Comparison of ENCODE assay signal across 9 cellular contexts in genomic region chr12:14774944-14775651, GRCh38. TPM values are rescaled to one million over a fixed set of nuclear protein-coding genes. Genes with fewer than 3 reads are reported as not detected.
DNase-seq lines count a peak whose midpoint lies in the region; ATAC-seq and TF ChIP-seq lines count a peak whose summit lies in the region.
"Had no signal": no experiment of that assay in that cellular context is flagged by ENCODE, and none has a peak within 500 bp of the region (broad histone marks: within the 10 kb centered on the region; RNA-seq: fewer than 3 reads in every experiment).

No MANE protein-coding gene starts in this region.

- no peaks in the 10 kb centered on the region for H3K27me3 ChIP-seq in NT2/D1 (ENCODE audit: insufficient read depth, insufficient read length)

- no peaks in the 10 kb centered on the region for H3K36me3 ChIP-seq in NT2/D1 (ENCODE audit: insufficient read depth, insufficient read length, low read length)

- peak; percentile 26 for DNase-seq in G401 (ENCODE audit: low spot score)
- no peak for DNase-seq in NT2/D1 (ENCODE audit: low read depth, low spot score)
- peak; percentile 28 to 66 for DNase-seq in activated naive CD4-positive, alpha-beta T cell treated with anti-CD3 and anti-CD28 coated beads, Interleukin-2, amount 50 U/mL, for 72 hours (ENCODE audit: low spot score in 2 of 2)
- DNase-seq in Right ventricle myocardium inferior (ENCODE audit: missing footprints), result peak; percentile 81
- no peak for DNase-seq in osteocyte (ENCODE audit: extremely low spot score, unreplicated experiment)
- no peak for DNase-seq in DMS114 treated with DMSO at 0.1 percent for 48 hours (lab: John Stamatoyannopoulos, UW; ENCODE audit: unreplicated experiment)
- no peak for DNase-seq in NCI-H1105 treated with DMSO at 0.1 percent for 48 hours (lab: John Stamatoyannopoulos, UW)

- in situ Hi-C loops in G401 (cut with HindIII; ENCODE audit: low sequenced_read_pairs), result no loop called here

- peak overlapping the region; percentile 94 for H3K4me3 Mint-ChIP-seq in osteocyte (ENCODE audit: unreplicated experiment)

- no peak for TF ChIP-seq CTCF in osteocyte (IDR thresholded peaks at IDR 0.05)

- H3K4me1 ChIP-seq in NT2/D1 (ENCODE audit: insufficient read depth, insufficient read length), result no peaks in the 10 kb centered on the region

- peak overlapping the region; percentile 66 for H3K4me3 ChIP-seq in NT2/D1 (ENCODE audit: insufficient read length, low read depth)

- no peaks in the 10 kb centered on the region for H3K9me3 ChIP-seq in NT2/D1 (ENCODE audit: insufficient read depth, low read length)

- peak in 1 of 2 donors; percentile 14 for ATAC-seq in activated naive CD4-positive, alpha-beta T cell treated with anti-CD3 and anti-CD28 coated beads, Interleukin-2, amount 50 U/mL, for 72 hours
- ATAC-seq in Right ventricle myocardium inferior, result peak; percentile 35
- ATAC-seq in GM19467 (IDR thresholded peaks at IDR 0.05; ENCODE audit: unreplicated experiment), result no peak

- no peaks in the 10 kb centered on the region for H3K9me3 Mint-ChIP-seq in activated naive CD4-positive, alpha-beta T cell treated with anti-CD3 and anti-CD28 coated beads, Interleukin-2, amount 50 U/mL, for 72 hours
- no peaks in the 10 kb centered on the region for H3K9me3 Mint-ChIP-seq in osteocyte (ENCODE audit: unreplicated experiment)

- H3K36me3 Mint-ChIP-seq in activated naive CD4-positive, alpha-beta T cell treated with anti-CD3 and anti-CD28 coated beads, Interleukin-2, amount 50 U/mL, for 72 hours, result peaks cover 29 to 37% of the 10 kb centered on the region in 2 donors
- H3K36me3 Mint-ChIP-seq in osteocyte (ENCODE audit: unreplicated experiment), result no peaks in the 10 kb centered on the region

- no peaks in the 10 kb centered on the region for H3K27me3 Mint-ChIP-seq in osteocyte (ENCODE audit: unreplicated experiment)

- H3K9ac ChIP-seq in NT2/D1 (ENCODE audit: insufficient read length, low read depth), result peak overlapping the region; percentile 77
- H3K9ac ChIP-seq: KMS-11 had no signal

- peaks cover 55% of the 10 kb centered on the region for H3K4me1 Mint-ChIP-seq in osteocyte (ENCODE audit: unreplicated experiment)

- peak overlapping the region; percentile 97 to 100 for H3K27ac Mint-ChIP-seq in activated naive CD4-positive, alpha-beta T cell treated with anti-CD3 and anti-CD28 coated beads, Interleukin-2, amount 50 U/mL, for 72 hours
- peak overlapping the region; percentile 99 for H3K27ac Mint-ChIP-seq in osteocyte (ENCODE audit: unreplicated experiment)

- intact Hi-C loops in Right ventricle myocardium inferior (cut with DNase I), result loop anchor here (2.0 to 5.0 kb wide), 3 partner anchors 28 to 518 kb away; partner anchors contain the start of genes C12orf60 and WBP11

RNA-seq across cellular contexts. Expression of gene WBP11, which starts 28.2 kb away (rescaled TPM):
- 17.8 and 18.4 TPM in 2 replicates for total RNA-seq in G401 (2014; rRNA removed; shearing (Covaris generic))
- 100 to 1,000 TPM in 1 of 2 donors, 10 to 100 TPM in 1; 95.5 to 120 TPM for total RNA-seq in activated naive CD4-positive, alpha-beta T cell treated with anti-CD3 and anti-CD28 coated beads, Interleukin-2, amount 50 U/mL, for 72 hours
- 48.0 TPM for total RNA-seq in Right ventricle myocardium inferior
- total RNA-seq in osteocyte, result 62.4 and 64.3 TPM in 2 replicates

RNA-seq across cellular contexts. Expression of gene C12orf60, which starts 28.4 kb away (rescaled TPM):
- total RNA-seq in G401 (2014; rRNA removed; shearing (Covaris generic)), result 1.6 and 2.6 TPM in 2 replicates
- 1 to 10 TPM; 2.6 to 4.6 TPM for total RNA-seq in activated naive CD4-positive, alpha-beta T cell treated with anti-CD3 and anti-CD28 coated beads, Interleukin-2, amount 50 U/mL, for 72 hours
- total RNA-seq in Right ventricle myocardium inferior (2.0 TPM), osteocyte (0.84 and 1.2 TPM in 2 replicates)

RNA-seq across cellular contexts. Expression of gene SMCO3, which starts 38.9 kb away (rescaled TPM):
- total RNA-seq in G401 (2014; rRNA removed; shearing (Covaris generic)), result not detected in 2 replicates
- not detected for total RNA-seq in activated naive CD4-positive, alpha-beta T cell treated with anti-CD3 and anti-CD28 coated beads, Interleukin-2, amount 50 U/mL, for 72 hours
- 0.30 TPM for total RNA-seq in Right ventricle myocardium inferior
- total RNA-seq in osteocyte, result not detected in 2 replicates

Comparison
In these comparisons a context has a peak if more than half of its experiments do, and no peak if none do; other contexts are left out.
1. DNase-seq: peak in G401 (single experiment), activated naive CD4-positive, alpha-beta T cell treated with anti-CD3 and anti-CD28 coated beads, Interleukin-2, amount 50 U/mL, for 72 hours (2 of 2) and Right ventricle myocardium inferior (single experiment); none in NT2/D1 (single experiment), osteocyte (single experiment), DMS114 treated with DMSO at 0.1 percent for 48 hours (single experiment) and NCI-H1105 treated with DMSO at 0.1 percent for 48 hours (single experiment).